8 cellular contexts compared by ENCODE assay signal in genomic region chr12:111396726-111397445, GRCh38. TPM values are rescaled to one million over a fixed set of nuclear protein-coding genes. Genes with fewer than 3 reads are reported as not detected.
A peak's percentile ranks its signal among the peaks of the same experiment; 100 is the strongest.
DNase-seq lines count a peak whose midpoint lies in the region; ATAC-seq and TF ChIP-seq lines count a peak whose summit lies in the region.

No MANE protein-coding gene starts in this region.

- intact Hi-C loops in CD14-positive monocyte (cut with micrococcal nuclease) = loop anchor here in 1 of 2 donors (1.0 to 2.0 kb wide), 2 partner anchors 8 to 54 kb away; partner anchors contain the start of gene SH2B3

- H3K27ac Mint-ChIP-seq in CD14-positive monocyte (peak overlapping the region; percentile 92 to 99 (median 98)), neural crest cell (ENCODE audit: unreplicated experiment) (no peak overlapping the region)
- H3K27ac Mint-ChIP-seq in stimulated activated naive CD8-positive, alpha-beta T cell treated with anti-CD3 and anti-CD28 coated beads, Interleukin-15, Interleukin-2, amounts not matched to agents 100 ng/mL and 50 ng/mL, for 24 hours = peak overlapping the region; percentile 83

- H3K4me2 ChIP-seq in fibroblast of lung (ENCODE audit: extremely low read depth, insufficient read depth, low read length) = peak overlapping the region; percentile 72

- H3K4me3 Mint-ChIP-seq in CD14-positive monocyte (peak overlapping the region; percentile 67 to 82), neural crest cell (no peak overlapping the region)
- peak overlapping the region; percentile 73 for H3K4me3 Mint-ChIP-seq in stimulated activated naive CD8-positive, alpha-beta T cell treated with anti-CD3 and anti-CD28 coated beads, Interleukin-15, Interleukin-2, amounts not matched to agents 100 ng/mL and 50 ng/mL, for 24 hours

- H3K9me3 Mint-ChIP-seq in CD14-positive monocyte (no peaks in the 10 kb centered on the region), neural crest cell (no peaks in the 10 kb centered on the region)
- no peaks in the 10 kb centered on the region for H3K9me3 Mint-ChIP-seq in stimulated activated naive CD8-positive, alpha-beta T cell treated with anti-CD3 and anti-CD28 coated beads, Interleukin-15, Interleukin-2, amounts not matched to agents 100 ng/mL and 50 ng/mL, for 24 hours

- H3K9me3 ChIP-seq in fibroblast of lung (ENCODE audit: control insufficient read depth, insufficient read depth, low read depth, low read length) = no peaks in the 10 kb centered on the region

- peak overlapping the region; percentile 75 for H2AFZ ChIP-seq in fibroblast of lung (ENCODE audit: low read length)

- H3K27ac ChIP-seq in fibroblast of lung (ENCODE audit: insufficient read depth, low read length) = peak overlapping the region; percentile 32

- peak overlapping the region in 2 of 4 experiments; percentile 22 to 43 for H3K4me3 ChIP-seq in fibroblast of lung (replicated peaks in 1 of 4; ENCODE audit: control extremely low read depth in 1 of 4, insufficient read depth in 1 of 4, low read depth in 3 of 4, low read length in 4 of 4)

- peak; percentile 91 for DNase-seq in CD14-positive monocyte (ENCODE audit: low spot score)
- peak; percentile 72 for DNase-seq in KG1 (lab: John Stamatoyannopoulos, UW)
- DNase-seq in RKO (ENCODE audit: low spot score) = peak; percentile 92
- peak; percentile 85 to 88 for DNase-seq in activated T-helper 1 cell treated with anti-CD3 and anti-CD28 coated beads, Interleukin-2, amount 50 U/mL, for 16 hours (ENCODE audit: low read depth in 1 of 2, low spot score in 1 of 2)
- DNase-seq in fibroblast of lung (ENCODE audit: low read depth in 2 of 2) = peak; percentile 65 to 78
- DNase-seq in neural crest cell (ENCODE audit: low read depth, low spot score) = peak; percentile 90

- peak overlapping the region; percentile 47 for H3K9ac ChIP-seq in fibroblast of lung (ENCODE audit: insufficient read depth, low read length)

- H3K27me3 Mint-ChIP-seq in CD14-positive monocyte (ENCODE audit: low read depth in 3 of 3) (peaks cover 0 to 6% (median 0%) of the 10 kb centered on the region in 3 donors), neural crest cell (ENCODE audit: low read depth) (no peaks in the 10 kb centered on the region)
- no peaks in the 10 kb centered on the region for H3K27me3 Mint-ChIP-seq in stimulated activated naive CD8-positive, alpha-beta T cell treated with anti-CD3 and anti-CD28 coated beads, Interleukin-15, Interleukin-2, amounts not matched to agents 100 ng/mL and 50 ng/mL, for 24 hours

- no peaks in the 10 kb centered on the region for H3K79me2 ChIP-seq in fibroblast of lung (ENCODE audit: control insufficient read depth, insufficient read depth, low read length)

- H3K4me1 Mint-ChIP-seq in CD14-positive monocyte = peaks cover 72% of the 10 kb centered on the region
- no peaks in the 10 kb centered on the region for H3K4me1 Mint-ChIP-seq in neural crest cell
- peaks cover 39% of the 10 kb centered on the region for H3K4me1 Mint-ChIP-seq in stimulated activated naive CD8-positive, alpha-beta T cell treated with anti-CD3 and anti-CD28 coated beads, Interleukin-15, Interleukin-2, amounts not matched to agents 100 ng/mL and 50 ng/mL, for 24 hours (ENCODE audit: low read depth)

- peak; percentile 100 for TF ChIP-seq CTCF in CD14-positive monocyte (IDR thresholded peaks at IDR 0.05)
- TF ChIP-seq CTCF in fibroblast of lung (conservative IDR thresholded peaks at IDR 0.05 in 1 of 2, IDR thresholded peaks at IDR 0.05 in 1 of 2; ENCODE audit: low read depth in 1 of 2, low read length in 2 of 2) = peak; percentile 92 to 95
- TF ChIP-seq CTCF in neural crest cell (conservative IDR thresholded peaks at IDR 0.05) = peak; percentile 99

- H3K27me3 ChIP-seq in fibroblast of lung (ENCODE audit: control insufficient read depth, insufficient read depth, low read length) = no peaks in the 10 kb centered on the region

- peak; percentile 53 for ATAC-seq in GM19467 (IDR thresholded peaks at IDR 0.05; ENCODE audit: unreplicated experiment)

- no peaks in the 10 kb centered on the region for H4K20me1 ChIP-seq in fibroblast of lung (ENCODE audit: control insufficient read depth, extremely low read depth, insufficient read depth, low read length)

- H3K36me3 ChIP-seq in fibroblast of lung (ENCODE audit: control insufficient read depth, insufficient read depth, low read length) = no peaks in the 10 kb centered on the region

- H3K4me1 ChIP-seq in fibroblast of lung (ENCODE audit: control insufficient read depth, extremely low read depth, insufficient read depth, low read length) = peaks cover 3% of the 10 kb centered on the region

- H3K36me3 Mint-ChIP-seq in CD14-positive monocyte (peaks cover 0 to 2% of the 10 kb centered on the region in 2 donors), neural crest cell (ENCODE audit: low read depth) (no peaks in the 10 kb centered on the region)
- H3K36me3 Mint-ChIP-seq in stimulated activated naive CD8-positive, alpha-beta T cell treated with anti-CD3 and anti-CD28 coated beads, Interleukin-15, Interleukin-2, amounts not matched to agents 100 ng/mL and 50 ng/mL, for 24 hours (ENCODE audit: low read depth) = no peaks in the 10 kb centered on the region

RNA-seq across cellular contexts. Expression of gene SH2B3, which starts 8.8 kb away (rescaled TPM):
- polyA plus RNA-seq in CD14-positive monocyte (10 to 100 TPM; 15.2 to 33.5 TPM), fibroblast of lung (29.2 and 32.0 TPM in 2 replicates)
- total RNA-seq in fibroblast of lung (7.4 and 18.0 TPM in 2 replicates), neural crest cell (11.3 and 11.8 TPM in 2 replicates)
- 21.3 and 28.0 TPM in 2 replicates for polyA plus RNA-seq in fibroblast of lung (2012)
- 52.3 and 55.9 TPM in 2 replicates for polyA minus RNA-seq in fibroblast of lung (ENCODE audit: low replicate concordance)

RNA-seq across cellular contexts. Expression of gene PHETA1, which starts 28.0 kb away (rescaled TPM):
- polyA plus RNA-seq in CD14-positive monocyte = 1 to 10 TPM; 3.4 to 4.9 TPM
- total RNA-seq in fibroblast of lung = 3.8 and 4.1 TPM in 2 replicates
- 2.6 and 3.4 TPM in 2 replicates for polyA plus RNA-seq in fibroblast of lung
- 3.9 and 7.2 TPM in 2 replicates for polyA plus RNA-seq in fibroblast of lung (2012)
- 3.1 and 3.4 TPM in 2 replicates for polyA minus RNA-seq in fibroblast of lung (ENCODE audit: low replicate concordance)
- 34.2 and 34.8 TPM in 2 replicates for total RNA-seq in neural crest cell
